ENCODE assay signal across 1 cellular context in the genomic region with DNA sequence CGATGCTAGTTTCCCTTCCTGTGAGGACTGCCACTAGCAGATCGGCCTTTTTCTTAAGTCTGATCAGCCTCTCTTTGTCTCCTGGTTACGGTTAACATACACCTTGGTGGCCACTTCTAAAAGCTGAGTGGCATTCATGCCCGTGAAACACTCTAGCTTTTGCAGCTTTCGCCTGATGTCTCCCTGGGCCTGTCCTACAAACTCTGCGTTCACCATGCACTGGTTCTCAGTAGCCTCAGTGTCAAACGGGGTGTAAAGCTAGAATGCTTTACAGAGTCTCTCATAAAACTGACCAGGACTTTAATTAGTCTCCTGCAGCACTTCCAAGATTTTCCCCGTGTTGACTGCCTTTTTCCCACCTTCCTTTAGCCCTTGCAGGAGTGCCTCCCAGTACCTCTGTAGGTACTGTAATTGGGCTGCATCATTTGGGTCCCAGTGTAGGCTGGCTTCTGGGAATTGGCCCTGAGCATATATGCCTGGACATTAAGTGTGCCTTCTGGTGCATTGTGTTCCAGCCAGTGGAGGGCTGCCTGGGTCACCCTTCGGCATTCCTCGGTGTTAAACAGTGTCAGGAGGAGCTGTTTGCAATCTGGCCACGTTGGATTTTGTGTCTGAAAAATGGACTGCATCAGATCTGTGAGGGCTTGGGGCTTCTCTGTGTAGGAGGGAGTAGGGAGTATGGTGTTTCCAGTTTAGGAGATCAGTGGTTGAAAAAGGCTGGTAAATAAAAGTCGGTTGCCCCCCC.
A peak's percentile ranks its signal among the peaks of the same experiment; 100 is the strongest.
TF ChIP-seq lines count a peak whose summit lies in the region.

No MANE protein-coding gene starts in this region.

TF ChIP-seq in HepG2, 621 proteins besides CTCF, POLR2A, EP300 and RAD21:
- TF ChIP-seq ZNF781 (CRISPR knock-in tag; IDR thresholded peaks at IDR 0.05; ENCODE audit: borderline replicate concordance, not compliant biosample characterization) = peak; percentile 13
- 0 out of 2 replicates have a peak, but pooled peaks have one; percentile 3 for TF ChIP-seq AKAP8 (CRISPR knock-in tag; IDR thresholded peaks at IDR 0.05)
- TF ChIP-seq ZC3H13 (CRISPR knock-in tag; IDR thresholded peaks at IDR 0.05) = peak; percentile 10; the same call in 1 of the 2 replicates
- no peak for TF ChIP-seq BRD4 (CRISPR knock-in tag; IDR thresholded peaks at IDR 0.05)
- 0 out of 2 replicates have a peak, but pooled peaks have one; percentile 33 for TF ChIP-seq ZNF280D (CRISPR knock-in tag; IDR thresholded peaks at IDR 0.05)
- peak; percentile 86 for TF ChIP-seq ZC3H4 (CRISPR knock-in tag; IDR thresholded peaks at IDR 0.05; ENCODE audit: borderline replicate concordance)
- 0 out of 2 replicates have a peak, but pooled peaks have one; percentile 35 for TF ChIP-seq REL (CRISPR knock-in tag; conservative IDR thresholded peaks at IDR 0.05)
- TF ChIP-seq ZMYM4 (CRISPR knock-in tag; IDR thresholded peaks at IDR 0.05) = 0 out of 2 replicates have a peak, but pooled peaks have one; percentile 15
- TF ChIP-seq, protein P1, sequence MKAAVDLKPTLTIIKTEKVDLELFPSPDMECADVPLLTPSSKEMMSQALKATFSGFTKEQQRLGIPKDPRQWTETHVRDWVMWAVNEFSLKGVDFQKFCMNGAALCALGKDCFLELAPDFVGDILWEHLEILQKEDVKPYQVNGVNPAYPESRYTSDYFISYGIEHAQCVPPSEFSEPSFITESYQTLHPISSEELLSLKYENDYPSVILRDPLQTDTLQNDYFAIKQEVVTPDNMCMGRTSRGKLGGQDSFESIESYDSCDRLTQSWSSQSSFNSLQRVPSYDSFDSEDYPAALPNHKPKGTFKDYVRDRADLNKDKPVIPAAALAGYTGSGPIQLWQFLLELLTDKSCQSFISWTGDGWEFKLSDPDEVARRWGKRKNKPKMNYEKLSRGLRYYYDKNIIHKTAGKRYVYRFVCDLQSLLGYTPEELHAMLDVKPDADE (CRISPR knock-in tag; IDR thresholded peaks at IDR 0.05) = 0 out of 2 replicates have a peak, but pooled peaks have one; percentile 39
- 0 out of 2 replicates have a peak, but pooled peaks have one; percentile 31 for TF ChIP-seq JUN (CRISPR knock-in tag; IDR thresholded peaks at IDR 0.05)
- TF ChIP-seq ZNF224 (CRISPR knock-in tag; IDR thresholded peaks at IDR 0.05) = no peak
- TF ChIP-seq ZHX2 (IDR thresholded peaks at IDR 0.05; ENCODE audit: low read depth) = no peak
- TF ChIP-seq ZHX2 (CRISPR knock-in tag; IDR thresholded peaks at IDR 0.05; ENCODE audit: borderline replicate concordance) = no peak
- TF ChIP-seq NR2F6 (IDR thresholded peaks at IDR 0.05) = no peak
- no peak for TF ChIP-seq NR2F6 (CRISPR knock-in tag; IDR thresholded peaks at IDR 0.05)
- TF ChIP-seq PAF1 (CRISPR knock-in tag; IDR thresholded peaks at IDR 0.05) = peak; percentile 41
- TF ChIP-seq SKIL (CRISPR knock-in tag; IDR thresholded peaks at IDR 0.05; ENCODE audit: borderline replicate concordance) = peak; percentile 41; the same call in 1 of the 2 replicates
- peak; percentile 50 for TF ChIP-seq KDM2A (CRISPR knock-in tag; IDR thresholded peaks at IDR 0.05; ENCODE audit: borderline replicate concordance, low read depth)
- TF ChIP-seq ZBTB38 (CRISPR knock-in tag; IDR thresholded peaks at IDR 0.05) = peak; percentile 26; the same call in 1 of the 2 replicates
- TF ChIP-seq, protein P2, sequence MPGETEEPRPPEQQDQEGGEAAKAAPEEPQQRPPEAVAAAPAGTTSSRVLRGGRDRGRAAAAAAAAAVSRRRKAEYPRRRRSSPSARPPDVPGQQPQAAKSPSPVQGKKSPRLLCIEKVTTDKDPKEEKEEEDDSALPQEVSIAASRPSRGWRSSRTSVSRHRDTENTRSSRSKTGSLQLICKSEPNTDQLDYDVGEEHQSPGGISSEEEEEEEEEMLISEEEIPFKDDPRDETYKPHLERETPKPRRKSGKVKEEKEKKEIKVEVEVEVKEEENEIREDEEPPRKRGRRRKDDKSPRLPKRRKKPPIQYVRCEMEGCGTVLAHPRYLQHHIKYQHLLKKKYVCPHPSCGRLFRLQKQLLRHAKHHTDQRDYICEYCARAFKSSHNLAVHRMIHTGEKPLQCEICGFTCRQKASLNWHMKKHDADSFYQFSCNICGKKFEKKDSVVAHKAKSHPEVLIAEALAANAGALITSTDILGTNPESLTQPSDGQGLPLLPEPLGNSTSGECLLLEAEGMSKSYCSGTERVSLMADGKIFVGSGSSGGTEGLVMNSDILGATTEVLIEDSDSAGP (CRISPR knock-in tag; IDR thresholded peaks at IDR 0.05; ENCODE audit: borderline replicate concordance) = peak; percentile 29; the same call in 1 of the 2 replicates
- TF ChIP-seq KLF12 (CRISPR knock-in tag; IDR thresholded peaks at IDR 0.05; ENCODE audit: borderline replicate concordance) = no peak
- TF ChIP-seq MED1 (CRISPR knock-in tag; IDR thresholded peaks at IDR 0.05) = 0 out of 2 replicates have a peak, but pooled peaks have one; percentile 11
- TF ChIP-seq NFIC (IDR thresholded peaks at IDR 0.05; ENCODE audit: low read length) = 0 out of 2 replicates have a peak, but pooled peaks have one; percentile 8
- TF ChIP-seq ZFP90 (CRISPR knock-in tag; IDR thresholded peaks at IDR 0.05; ENCODE audit: borderline replicate concordance) = 0 out of 2 replicates have a peak, but pooled peaks have one; percentile 58
- TF ChIP-seq ZNF547 (CRISPR knock-in tag; IDR thresholded peaks at IDR 0.05) = no peak
- TF ChIP-seq SSRP1 (CRISPR knock-in tag; IDR thresholded peaks at IDR 0.05) = peak; percentile 98
- TF ChIP-seq, protein P3, sequence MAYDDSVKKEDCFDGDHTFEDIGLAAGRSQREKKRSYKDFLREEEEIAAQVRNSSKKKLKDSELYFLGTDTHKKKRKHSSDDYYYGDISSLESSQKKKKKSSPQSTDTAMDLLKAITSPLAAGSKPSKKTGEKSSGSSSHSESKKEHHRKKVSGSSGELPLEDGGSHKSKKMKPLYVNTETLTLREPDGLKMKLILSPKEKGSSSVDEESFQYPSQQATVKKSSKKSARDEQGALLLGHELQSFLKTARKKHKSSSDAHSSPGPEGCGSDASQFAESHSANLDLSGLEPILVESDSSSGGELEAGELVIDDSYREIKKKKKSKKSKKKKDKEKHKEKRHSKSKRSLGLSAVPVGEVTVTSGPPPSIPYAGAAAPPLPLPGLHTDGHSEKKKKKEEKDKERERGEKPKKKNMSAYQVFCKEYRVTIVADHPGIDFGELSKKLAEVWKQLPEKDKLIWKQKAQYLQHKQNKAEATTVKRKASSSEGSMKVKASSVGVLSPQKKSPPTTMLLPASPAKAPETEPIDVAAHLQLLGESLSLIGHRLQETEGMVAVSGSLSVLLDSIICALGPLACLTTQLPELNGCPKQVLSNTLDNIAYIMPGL (CRISPR knock-in tag; IDR thresholded peaks at IDR 0.05; ENCODE audit: borderline replicate concordance in 1 of 2, low read depth in 1 of 2) = 0 out of 4 replicates have a peak, but pooled peaks of 1 of the 2 experiments have one; percentile 8
- TF ChIP-seq YEATS4 (CRISPR knock-in tag; IDR thresholded peaks at IDR 0.05; ENCODE audit: borderline replicate concordance) = no peak
- 0 out of 2 replicates have a peak, but pooled peaks have one; percentile 13 for TF ChIP-seq POLR2AphosphoS5 (IDR thresholded peaks at IDR 0.05; ENCODE audit: low read depth, low read length)
- no peak for TF ChIP-seq MAFG (CRISPR knock-in tag; IDR thresholded peaks at IDR 0.05)
- 0 out of 2 replicates have a peak, but pooled peaks have one; percentile 34 for TF ChIP-seq ZNF737 (CRISPR knock-in tag; IDR thresholded peaks at IDR 0.05; ENCODE audit: borderline replicate concordance)
- TF ChIP-seq TARDBP (CRISPR knock-in tag; IDR thresholded peaks at IDR 0.05) = 0 out of 2 replicates have a peak, but pooled peaks have one; percentile 5
- TF ChIP-seq ZNF75D (CRISPR knock-in tag; IDR thresholded peaks at IDR 0.05; ENCODE audit: borderline replicate concordance) = no peak
TF ChIP-seq in HepG2: peak in this region for 22.
